Comparison of ENCODE assay signal across 19 cellular contexts in genomic region chr20:9306521-9306920, GRCh38.
DNase-seq lines count a peak whose midpoint lies in the region; ATAC-seq, FAIRE-seq and TF ChIP-seq lines count a peak whose summit lies in the region.
"Had no signal": no experiment of that assay in that cellular context is flagged by ENCODE, and none has a peak within 500 bp of the region (broad histone marks: within the 10 kb centered on the region; RNA-seq: fewer than 3 reads in every experiment).

No MANE protein-coding gene starts in this region.

- ATAC-seq in HG03108 (IDR thresholded peaks at IDR 0.05; ENCODE audit: unreplicated experiment) = no peak
- ATAC-seq in HG03565 (IDR thresholded peaks at IDR 0.05; ENCODE audit: unreplicated experiment) = no peak
- ATAC-seq: activated CD4-positive, CD25-positive, alpha-beta regulatory T cell treated with anti-CD3 and anti-CD28 coated beads, Interleukin-2, amount 50 U/mL, for 24 hours; stimulated activated naive B cell treated with anti-CD40 and anti-IgM and Interleukin-4, amounts not matched to agents 10 μg/mL and 1 μg/mL and 100 μg/mL, for 72 hours had no signal

- H3K27me3 Mint-ChIP-seq in astrocyte (ENCODE audit: low read depth, unreplicated experiment) = no peaks in the 10 kb centered on the region
- H3K27me3 Mint-ChIP-seq: stimulated activated naive B cell treated with anti-CD40 and anti-IgM and Interleukin-4, amounts not matched to agents 10 μg/mL and 1 μg/mL and 100 μg/mL, for 72 hours had no signal

- H3K9ac ChIP-seq in astrocyte (ENCODE audit: low read length) = no peak overlapping the region
- H3K9ac ChIP-seq: BLaER1 treated with 17β-estradiol and CSF1 and Interleukin-3, amounts not matched to agents 10 nM and 100 nM had no signal

- no peaks in the 10 kb centered on the region for H3K79me2 ChIP-seq in astrocyte (ENCODE audit: insufficient read depth, low read length)

- H3K27me3 ChIP-seq in astrocyte (ENCODE audit: insufficient read depth, low read length) = no peaks in the 10 kb centered on the region
- H3K27me3 ChIP-seq: BLaER1 treated with 17β-estradiol and CSF1 and Interleukin-3, amounts not matched to agents 10 nM and 100 nM had no signal

- no peaks in the 10 kb centered on the region for H3K36me3 ChIP-seq in astrocyte (ENCODE audit: insufficient read depth, low read length)
- H3K36me3 ChIP-seq: BLaER1 treated with 17β-estradiol and CSF1 and Interleukin-3, amounts not matched to agents 10 nM and 100 nM had no signal

- no peak for TF ChIP-seq CTCF in astrocyte (IDR thresholded peaks at IDR 0.05; ENCODE audit: insufficient read depth, low read depth, low read length)

- H3K4me2 ChIP-seq in astrocyte (ENCODE audit: low read length) = no peak overlapping the region
- H3K4me2 ChIP-seq: BLaER1 treated with 17β-estradiol and CSF1 and Interleukin-3, amounts not matched to agents 10 nM and 100 nM had no signal

- H3K4me1 Mint-ChIP-seq in astrocyte (ENCODE audit: low read depth, unreplicated experiment) = peaks cover 23% of the 10 kb centered on the region
- H3K4me1 Mint-ChIP-seq: stimulated activated naive B cell treated with anti-CD40 and anti-IgM and Interleukin-4, amounts not matched to agents 10 μg/mL and 1 μg/mL and 100 μg/mL, for 72 hours had no signal

- H3K36me3 Mint-ChIP-seq in astrocyte (ENCODE audit: low read depth, unreplicated experiment) = peaks cover 3% of the 10 kb centered on the region
- H3K36me3 Mint-ChIP-seq: stimulated activated naive B cell treated with anti-CD40 and anti-IgM and Interleukin-4, amounts not matched to agents 10 μg/mL and 1 μg/mL and 100 μg/mL, for 72 hours had no signal

- peak; percentile 81 for FAIRE-seq in astrocyte (lab: Jason Lieb, UNC)

- no peak overlapping the region for H3K4me3 ChIP-seq in astrocyte (ENCODE audit: insufficient read depth, low read depth, low read length)
- H3K4me3 ChIP-seq: BLaER1 treated with 17β-estradiol and CSF1 and Interleukin-3, amounts not matched to agents 10 nM and 100 nM had no signal

- no peak overlapping the region for H3K4me3 Mint-ChIP-seq in astrocyte (ENCODE audit: unreplicated experiment)
- H3K4me3 Mint-ChIP-seq: stimulated activated naive B cell treated with anti-CD40 and anti-IgM and Interleukin-4, amounts not matched to agents 10 μg/mL and 1 μg/mL and 100 μg/mL, for 72 hours had no signal

- H4K20me1 ChIP-seq in astrocyte (ENCODE audit: insufficient read depth, low read length) = no peaks in the 10 kb centered on the region
- H4K20me1 ChIP-seq: BLaER1 treated with 17β-estradiol and CSF1 and Interleukin-3, amounts not matched to agents 10 nM and 100 nM had no signal

- peaks cover 6% of the 10 kb centered on the region for H3K4me1 ChIP-seq in astrocyte (ENCODE audit: insufficient read depth, low read length)
- H3K4me1 ChIP-seq: BLaER1 treated with 17β-estradiol and CSF1 and Interleukin-3, amounts not matched to agents 10 nM and 100 nM had no signal

- H3K9me3 ChIP-seq in astrocyte (ENCODE audit: insufficient read depth, low read depth, low read length) = no peaks in the 10 kb centered on the region
- H3K9me3 ChIP-seq: BLaER1 treated with 17β-estradiol and CSF1 and Interleukin-3, amounts not matched to agents 10 nM and 100 nM had no signal

- no peak overlapping the region for H2AFZ ChIP-seq in astrocyte (ENCODE audit: low read depth, low read length)

- DNase-seq in AG08396 (ENCODE audit: low spot score) (peak; percentile 39), LHCN-M2 (ENCODE audit: low read depth) (peak; percentile 62), astrocyte (ENCODE audit: low read depth) (peak; percentile 32), glomerular visceral epithelial cell (ENCODE audit: extremely low spot score) (peak; percentile 32), cerebellar nuclear complex (lab: John Stamatoyannopoulos, UW) (no peak)
- DNase-seq in activated CD4-positive, alpha-beta T cell treated with anti-CD3 and anti-CD28 coated beads for 4 hours = no peak
- DNase-seq: activated T-cell treated with anti-CD3 and anti-CD28 coated beads for 4 hours; aorta; GF-D8; NCI-H1930; NK-92 treated with Interleukin-12 subunit alpha and Interleukin-12 subunit beta, amount 100 ng/mL, for 24 hours; posterior cingulate gyrus; stimulated activated CD4-positive, alpha-beta T cell treated with anti-CD3 and anti-CD28 coated beads, Interleukin-2, amount 100 ng/mL, for 48 hours; stimulated activated naive B cell treated with anti-CD40 and anti-IgM and Interleukin-4, amounts not matched to agents 10 μg/mL and 1 μg/mL and 100 μg/mL, for 72 hours; SW 1271 had no signal

- H3K27ac ChIP-seq in astrocyte (ENCODE audit: low read depth, low read length) = no peak overlapping the region
- H3K27ac ChIP-seq: BLaER1 treated with 17β-estradiol and CSF1 and Interleukin-3, amounts not matched to agents 10 nM and 100 nM had no signal

- no peaks in the 10 kb centered on the region for H3K9me3 Mint-ChIP-seq in astrocyte (ENCODE audit: unreplicated experiment)

- peak overlapping the region; percentile 20 for H3K27ac Mint-ChIP-seq in astrocyte (ENCODE audit: unreplicated experiment)
- H3K27ac Mint-ChIP-seq: stimulated activated naive B cell treated with anti-CD40 and anti-IgM and Interleukin-4, amounts not matched to agents 10 μg/mL and 1 μg/mL and 100 μg/mL, for 72 hours had no signal

Comparison
In these comparisons a context has a peak if more than half of its experiments do, and no peak if none do; other contexts are left out.
1. DNase-seq: peak in AG08396 (single experiment), LHCN-M2 (single experiment), astrocyte (single experiment) and glomerular visceral epithelial cell (single experiment); none in cerebellar nuclear complex (0 of 2) and activated CD4-positive, alpha-beta T cell treated with anti-CD3 and anti-CD28 coated beads for 4 hours (0 of 2).